19 cellular contexts compared by ENCODE assay signal in the genomic region with DNA sequence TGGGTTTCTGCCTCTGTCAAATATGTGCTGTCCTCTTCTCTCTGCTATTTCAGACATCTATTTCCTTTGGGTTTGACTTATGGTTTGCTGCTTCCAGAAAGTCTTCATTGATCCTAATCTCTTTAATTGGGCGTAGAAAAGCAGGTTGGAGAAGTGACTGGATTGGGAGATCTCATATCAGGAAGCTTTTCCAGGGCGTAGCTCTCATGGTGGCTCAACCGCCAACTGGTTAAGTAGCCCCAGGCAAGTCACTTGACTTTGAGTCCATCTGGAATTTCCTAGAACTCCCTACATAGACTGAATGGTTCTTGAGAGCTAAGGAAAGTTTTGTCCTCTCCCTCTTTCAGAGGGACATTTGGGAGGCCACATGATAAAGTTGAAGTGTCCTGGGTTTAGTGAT.
"Had no signal": no experiment of that assay in that cellular context is flagged by ENCODE, and none has a peak within 500 bp of the region (broad histone marks: within the 10 kb centered on the region; RNA-seq: fewer than 3 reads in every experiment).

No MANE protein-coding gene starts in this region.

- H3K27me3 ChIP-seq: gastrocnemius medialis, ovary, sigmoid colon, stomach, thyroid gland, upper lobe of left lung had no signal

- H3K9me3 ChIP-seq: gastrocnemius medialis, lower lobe of right lung, ovary, psoas muscle, sigmoid colon, thyroid gland, upper lobe of left lung had no signal

- H3K36me3 ChIP-seq: gastrocnemius medialis, lower lobe of right lung, ovary, sigmoid colon, stomach, thyroid gland, upper lobe of left lung had no signal

- DNase-seq: dorsolateral prefrontal cortex; effector CD4-positive, alpha-beta T cell; gastrocnemius medialis; head of caudate nucleus; left ventricle myocardium superior; lower lobe of right lung; natural killer cell; occipital lobe; ovary; posterior cingulate gyrus; psoas muscle; right cardiac atrium; sigmoid colon; stimulated activated CD4-positive, alpha-beta T cell treated with anti-CD3 and anti-CD28 coated beads, Interleukin-2, amount 100 ng/mL, for 24 hours; stimulated activated CD4-positive, alpha-beta T cell treated with anti-CD3 and anti-CD28 coated beads, Interleukin-4, amount 100 ng/mL, for 24 hours; stimulated activated naive CD4-positive, alpha-beta T cell treated with Interleukin-2 at 50 U/mL for 16 hours; stomach; thyroid gland; upper lobe of left lung had no signal

- H3K27ac ChIP-seq: dorsolateral prefrontal cortex, gastrocnemius medialis, lower lobe of right lung, ovary, psoas muscle, sigmoid colon, stomach, thyroid gland, upper lobe of left lung had no signal

- H3K4me1 ChIP-seq: gastrocnemius medialis, lower lobe of right lung, psoas muscle, sigmoid colon, stomach, thyroid gland, upper lobe of left lung had no signal

- H3K4me3 ChIP-seq: dorsolateral prefrontal cortex, gastrocnemius medialis, lower lobe of right lung, ovary, psoas muscle, sigmoid colon, stomach, thyroid gland, upper lobe of left lung had no signal
